Comparison of ENCODE assay signal across 24 cellular contexts in the genomic region with DNA sequence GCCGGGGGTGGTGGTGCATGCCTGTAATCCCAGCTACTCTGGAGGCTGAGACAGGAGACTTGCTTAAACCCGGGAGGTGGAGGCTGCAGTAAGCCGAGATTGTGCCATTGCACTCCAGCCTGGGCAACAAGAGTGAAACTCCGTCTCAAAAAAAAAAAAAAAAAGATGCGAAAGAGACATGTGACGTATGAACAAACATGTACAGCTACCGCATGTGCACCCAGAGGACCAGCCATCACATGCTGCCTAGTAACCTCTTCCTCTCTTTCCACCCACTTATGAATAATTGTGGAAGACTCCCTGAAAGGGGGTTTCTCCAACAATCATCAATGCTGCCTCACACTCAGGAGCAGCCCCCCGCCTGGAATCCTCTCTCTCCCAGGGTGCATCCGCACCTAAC. TPM values are rescaled to one million over a fixed set of nuclear protein-coding genes. Genes with fewer than 3 reads are reported as not detected.
A peak's percentile ranks its signal among the peaks of the same experiment; 100 is the strongest.
DNase-seq lines count a peak whose midpoint lies in the region; FAIRE-seq and TF ChIP-seq lines count a peak whose summit lies in the region.
"Had no signal": no experiment of that assay in that cellular context is flagged by ENCODE, and none has a peak within 500 bp of the region (broad histone marks: within the 10 kb centered on the region; RNA-seq: fewer than 3 reads in every experiment).

No MANE protein-coding gene starts in this region.

- peaks cover 44% of the 10 kb centered on the region for H4K20me1 ChIP-seq in BLaER1
- no peaks in the 10 kb centered on the region for H4K20me1 ChIP-seq in Loucy (ENCODE audit: insufficient read depth, low read length, poor library complexity, severe bottlenecking)
- no peaks in the 10 kb centered on the region for H4K20me1 ChIP-seq in neural progenitor cell (ENCODE audit: low read depth)

- no peaks in the 10 kb centered on the region for H3K36me3 Mint-ChIP-seq in neural progenitor cell

- H3K27me3 ChIP-seq in BLaER1 (no peaks in the 10 kb centered on the region), Loucy (ENCODE audit: insufficient read depth, low read length, poor library complexity, severe bottlenecking) (no peaks in the 10 kb centered on the region), neural progenitor cell (no peaks in the 10 kb centered on the region), esophagus muscularis mucosa (peaks cover 0 to 17% (median 0%) of the 10 kb centered on the region in 4 donors)

- H3K4me1 ChIP-seq in BLaER1: peaks cover 86% of the 10 kb centered on the region
- peaks cover 37% of the 10 kb centered on the region for H3K4me1 ChIP-seq in Loucy (ENCODE audit: insufficient read depth, low read length, poor library complexity, severe bottlenecking)
- peaks cover 19% of the 10 kb centered on the region for H3K4me1 ChIP-seq in neural progenitor cell
- peaks cover 5 to 18% (median 16%) of the 10 kb centered on the region in 4 donors for H3K4me1 ChIP-seq in esophagus muscularis mucosa

- TF ChIP-seq POLR2A in esophagus muscularis mucosa (IDR thresholded peaks at IDR 0.05; ENCODE audit: low read depth): no peak

- H3K27ac ChIP-seq in BLaER1: no peak overlapping the region
- no peak overlapping the region for H3K27ac ChIP-seq in neural progenitor cell
- no peak overlapping the region for H3K27ac ChIP-seq in esophagus muscularis mucosa (replicated peaks in 1 of 4)
- H3K27ac ChIP-seq: SK-N-MC had no signal

- H3K36me3 ChIP-seq in BLaER1 (no peaks in the 10 kb centered on the region), Loucy (ENCODE audit: insufficient read depth, low read length) (no peaks in the 10 kb centered on the region), neural progenitor cell (no peaks in the 10 kb centered on the region), esophagus muscularis mucosa (no peaks in the 10 kb centered on the region)

- no peak overlapping the region for H2AFZ ChIP-seq in Loucy (ENCODE audit: low read length)
- H2AFZ ChIP-seq in neural progenitor cell (replicated peaks): no peak overlapping the region

- TF ChIP-seq CTCF in Loucy (conservative IDR thresholded peaks at IDR 0.05; ENCODE audit: low read length): no peak
- no peak for TF ChIP-seq CTCF in neural progenitor cell (IDR thresholded peaks at IDR 0.05)
- no peak for TF ChIP-seq CTCF in esophagus muscularis mucosa (IDR thresholded peaks at IDR 0.05)

- peaks cover 20% of the 10 kb centered on the region for H3K4me1 Mint-ChIP-seq in neural progenitor cell

- H3K4me3 ChIP-seq in BLaER1 (no peak overlapping the region), Loucy (ENCODE audit: low read length, poor library complexity, severe bottlenecking) (no peak overlapping the region), neural progenitor cell (no peak overlapping the region), esophagus muscularis mucosa (no peak overlapping the region)
- H3K4me3 ChIP-seq: SK-N-MC had no signal

- intact Hi-C loops in esophagus muscularis mucosa (cut with DNase I): no loop called here

- no peaks in the 10 kb centered on the region for H3K9me3 Mint-ChIP-seq in neural progenitor cell
- H3K9me3 Mint-ChIP-seq: H9 had no signal

- H3K9me2 ChIP-seq in Loucy (replicated peaks; ENCODE audit: low read depth, low read length): no peaks in the 10 kb centered on the region

- H3K27me3 Mint-ChIP-seq in neural progenitor cell (ENCODE audit: insufficient read depth, low read depth): peaks cover 3% of the 10 kb centered on the region

- WGBS in esophagus muscularis mucosa: 92% methylated on average over 9 of the region's 9 CpGs

- H3K27ac Mint-ChIP-seq in neural progenitor cell: no peak overlapping the region

- peak overlapping the region; percentile 100 for H3K4me2 ChIP-seq in BLaER1
- H3K4me2 ChIP-seq in Loucy (ENCODE audit: low read depth, low read length, poor library complexity, severe bottlenecking): peak overlapping the region; percentile 75
- no peak overlapping the region for H3K4me2 ChIP-seq in neural progenitor cell

- no peaks in the 10 kb centered on the region for H3F3A ChIP-seq in Loucy (ENCODE audit: low read depth)
- H3F3A ChIP-seq in neural progenitor cell (ENCODE audit: low read depth): no peaks in the 10 kb centered on the region

- H3K4me3 Mint-ChIP-seq in neural progenitor cell: no peak overlapping the region

- no peaks in the 10 kb centered on the region for H3K9me3 ChIP-seq in BLaER1
- H3K9me3 ChIP-seq in Loucy (ENCODE audit: insufficient read depth, low read depth, low read length): no peaks in the 10 kb centered on the region
- H3K9me3 ChIP-seq in neural progenitor cell (ENCODE audit: low read depth): no peaks in the 10 kb centered on the region
- no peaks in the 10 kb centered on the region for H3K9me3 ChIP-seq in esophagus muscularis mucosa

- FAIRE-seq in frontal cortex (lab: Jason Lieb, UNC): no peak
- FAIRE-seq: A204.1, HTR-8/SVneo had no signal

- H3K79me2 ChIP-seq in Loucy (ENCODE audit: insufficient read depth, low read length) (no peaks in the 10 kb centered on the region; the same call in 1 of the 2 replicates), neural progenitor cell (ENCODE audit: low read depth) (no peaks in the 10 kb centered on the region)

- H3K9ac ChIP-seq in BLaER1: no peak overlapping the region
- H3K9ac ChIP-seq in Loucy (ENCODE audit: low read depth, low read length, poor library complexity, severe bottlenecking): peak overlapping the region; percentile 43
- no peak overlapping the region for H3K9ac ChIP-seq in neural progenitor cell

- no peak for TF ChIP-seq EP300 in esophagus muscularis mucosa (IDR thresholded peaks at IDR 0.05)

- peak; percentile 15 for DNase-seq in islet precursor cell
- peak; percentile 0 for DNase-seq in neural progenitor cell (ENCODE audit: low spot score)
- DNase-seq in frontal cortex (ENCODE audit: low spot score in 2 of 2): no peak
- no peak for DNase-seq in SW480 (ENCODE audit: low spot score)
- no peak for DNase-seq in esophagus muscularis mucosa (ENCODE audit: extremely low spot score)
- DNase-seq in NOMO-1 (lab: John Stamatoyannopoulos, UW; ENCODE audit: unreplicated experiment in 2 of 2): no peak
- DNase-seq: C1 segment of cervical spinal cord, DMS 273 treated with DMSO at 0.1 percent for 48 hours, GDM1, Kasumi-1, MM.1S, NCI-H1092, NCI-H146, NCI-H2081, NCI-H2171 treated with DMSO at 0.1 percent for 48 hours, NCI-H446 treated with DMSO at 0.1 percent for 48 hours, OCI-M1, SHP77 had no signal

RNA-seq across cellular contexts. Expression of a gene that starts 2.3 kb away (rescaled TPM):
- total RNA-seq in neural progenitor cell (ENCODE audit: low replicate concordance): 3.9 and 9.2 TPM in 2 replicates
- total RNA-seq in frontal cortex: 1.6 TPM
- 1 to 10 TPM in 1 of 4 donors, under 1 TPM in 3; 0.39 to 2.9 (median 0.51) TPM for total RNA-seq in esophagus muscularis mucosa

Comparison
In these comparisons a context has a peak if more than half of its experiments do, and no peak if none do; other contexts are left out.
1. DNase-seq: peak in islet precursor cell (single experiment) and neural progenitor cell (single experiment); none in frontal cortex (0 of 2), SW480 (single experiment), esophagus muscularis mucosa (single experiment) and NOMO-1 (0 of 2).